ENCODE assay signal across 18 cellular contexts in the genomic region with DNA sequence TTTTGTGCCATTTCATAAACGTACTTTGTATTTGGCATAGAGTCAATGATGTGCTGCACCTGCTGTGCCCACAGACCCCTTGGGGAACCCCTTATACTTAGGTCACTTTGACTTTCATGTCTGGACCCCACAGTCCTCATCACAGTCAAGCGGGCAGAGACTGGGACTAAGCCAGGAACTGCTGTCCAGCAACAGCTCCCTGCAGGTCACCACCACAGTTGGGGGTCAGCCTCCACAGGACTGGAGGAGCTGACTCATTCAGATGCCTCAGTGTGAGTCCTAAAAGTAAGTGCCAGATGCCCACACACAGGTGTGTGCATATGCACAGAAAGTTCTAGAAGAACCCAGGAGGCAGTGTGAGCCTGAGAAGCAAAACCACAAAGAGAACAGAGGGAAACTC.
A peak's percentile ranks its signal among the peaks of the same experiment; 100 is the strongest.
DNase-seq lines count a peak whose midpoint lies in the region; ATAC-seq and TF ChIP-seq lines count a peak whose summit lies in the region.
"Had no signal": no experiment of that assay in that cellular context is flagged by ENCODE, and none has a peak within 500 bp of the region (broad histone marks: within the 10 kb centered on the region; RNA-seq: fewer than 3 reads in every experiment).

No MANE protein-coding gene starts in this region.

- H3K27me3 ChIP-seq in WERI-Rb-1 (ENCODE audit: insufficient read depth, low read depth, severe bottlenecking) (no peaks in the 10 kb centered on the region), HAP-1 (ENCODE audit: low read depth) (no peaks in the 10 kb centered on the region), esophagus squamous epithelium (no peaks in the 10 kb centered on the region)

- in situ Hi-C loops in HAP-1 (cut with MboI; ENCODE audit: low sequenced_read_pairs): no loop called here

- intact Hi-C loops in left cardiac atrium (cut with DNase I): no loop called here
- intact Hi-C loops in Right ventricle myocardium superior (cut with DNase I): no loop called here
- intact Hi-C loops in esophagus squamous epithelium (cut with DNase I): no loop called here

- CTCF ChIA-PET in HEK293 (lab: Yijun Ruan, JAX): no interaction called here

- WGBS in esophagus squamous epithelium, 2 donors: 61 to 79% methylated on average over 1 of the region's 2 CpGs

- POLR2A ChIA-PET in HEK293 (lab: Yijun Ruan, JAX): no interaction called here

- H3K4me1 ChIP-seq in HEK293 (ENCODE audit: control insufficient read depth, insufficient read depth, low read length) (no peaks in the 10 kb centered on the region), HAP-1 (no peaks in the 10 kb centered on the region), esophagus squamous epithelium (no peaks in the 10 kb centered on the region)
- H3K4me1 ChIP-seq: A549, Caco-2 had no signal

- H3K4me3 ChIP-seq in HEK293 (ENCODE audit: low read depth, low read length): no peak overlapping the region
- no peak overlapping the region for H3K4me3 ChIP-seq in WERI-Rb-1 (ENCODE audit: low read depth, low read length)
- H3K4me3 ChIP-seq in HAP-1: no peak overlapping the region
- H3K4me3 ChIP-seq in esophagus squamous epithelium: no peak overlapping the region
- H3K4me3 ChIP-seq: A549 had no signal

- H3K9me3 ChIP-seq in HEK293 (ENCODE audit: control insufficient read depth, insufficient read depth, low read depth, low read length) (no peaks in the 10 kb centered on the region), WERI-Rb-1 (ENCODE audit: severe bottlenecking) (peaks cover 9% of the 10 kb centered on the region), HAP-1 (no peaks in the 10 kb centered on the region), esophagus squamous epithelium (peaks cover 0 to 11% (median 0%) of the 10 kb centered on the region in 3 donors)
- H3K9me3 ChIP-seq: A549 had no signal

- DNase-seq in left cardiac atrium (no peak), Right ventricle myocardium superior (no peak), WERI-Rb-1 (no peak), HAP-1 (ENCODE audit: low spot score in 2 of 2) (no peak), esophagus squamous epithelium (lab: John Stamatoyannopoulos, UW) (no peak)
- DNase-seq: 8988T; ACHN; C1 segment of cervical spinal cord; Caco-2; CD4-positive, alpha-beta memory T cell; DMS153; DND-41; H7; HFFc6 had no signal

- peak; percentile 43 to 74 for ATAC-seq in left cardiac atrium
- ATAC-seq in Right ventricle myocardium superior (ENCODE audit: poor library complexity): no peak
- ATAC-seq in HG02610 (IDR thresholded peaks at IDR 0.05; ENCODE audit: unreplicated experiment): no peak
- ATAC-seq: A549, HCT116 had no signal

- no peak overlapping the region for H3K27ac ChIP-seq in HEK293 (ENCODE audit: extremely low read depth, low read depth, low read length)
- peak overlapping the region; percentile 55 for H3K27ac ChIP-seq in WERI-Rb-1
- no peak overlapping the region for H3K27ac ChIP-seq in esophagus squamous epithelium
- H3K27ac ChIP-seq: A549 had no signal

- TF ChIP-seq POLR2A in esophagus squamous epithelium (IDR thresholded peaks at IDR 0.05): no peak

- no peaks in the 10 kb centered on the region for H3K36me3 ChIP-seq in HEK293 (ENCODE audit: control insufficient read depth in 2 of 2, insufficient read depth in 1 of 2, low read length in 2 of 2)
- no peaks in the 10 kb centered on the region for H3K36me3 ChIP-seq in WERI-Rb-1
- H3K36me3 ChIP-seq in HAP-1 (replicated peaks): no peaks in the 10 kb centered on the region
- H3K36me3 ChIP-seq in esophagus squamous epithelium: no peaks in the 10 kb centered on the region

- TF ChIP-seq CTCF in HEK293 (tag by site-specific recombination; IDR thresholded peaks at IDR 0.05): no peak
- TF ChIP-seq CTCF in WERI-Rb-1 (IDR thresholded peaks at IDR 0.05; ENCODE audit: low read depth, low read length): no peak
- no peak for TF ChIP-seq CTCF in esophagus squamous epithelium (IDR thresholded peaks at IDR 0.05)

TF ChIP-seq in HEK293, 187 proteins besides CTCF, POLR2A, EP300 and RAD21:
- peak; percentile 17; the same call in 1 of the 2 replicates for TF ChIP-seq GLIS1 (tag by site-specific recombination; IDR thresholded peaks at IDR 0.05)
- no peak for TF ChIP-seq ZNF521 (tag by site-specific recombination; IDR thresholded peaks at IDR 0.05)

Comparison
In these comparisons a context has a peak if more than half of its experiments do, and no peak if none do; other contexts are left out.
1. ATAC-seq: peak in left cardiac atrium (2 of 2); none in Right ventricle myocardium superior (single experiment) and HG02610 (single experiment).